8 cellular contexts compared by ENCODE assay signal in the genomic region with DNA sequence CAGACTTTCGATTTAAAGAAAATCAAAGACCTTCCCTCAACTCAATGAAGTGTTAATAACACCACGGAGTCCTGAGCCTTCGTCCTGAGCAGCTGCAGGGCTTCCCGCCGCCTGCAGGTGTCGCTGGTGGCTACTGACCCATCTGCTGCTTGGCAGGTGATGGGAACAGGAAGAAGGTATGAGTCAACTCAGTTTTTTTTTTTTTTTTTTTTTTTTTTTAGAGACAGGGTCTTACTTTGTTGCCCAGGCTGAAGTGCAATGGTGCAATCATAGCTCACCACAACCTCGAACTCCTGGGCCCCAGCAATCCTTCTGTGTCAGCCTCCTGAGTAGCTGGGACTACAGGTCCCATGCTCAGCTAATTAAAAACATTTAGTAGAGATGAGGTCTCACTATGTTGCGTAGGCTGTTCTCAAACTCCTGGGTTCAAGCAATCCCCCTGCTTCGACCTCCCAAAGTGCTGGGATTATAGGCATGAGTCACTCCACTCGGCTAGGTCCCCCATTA.
DNase-seq lines count a peak whose midpoint lies in the region; ATAC-seq and TF ChIP-seq lines count a peak whose summit lies in the region.

No MANE protein-coding gene starts in this region.

- no peak for TF ChIP-seq POLR2A in adrenal gland (IDR thresholded peaks at IDR 0.05)

- intact Hi-C loops in adrenal gland (cut with DNase I) = loop anchor here (5.0 to 10.0 kb wide), 3 partner anchors 399 to 469 kb away; partner anchors contain the start of gene ADRA1B (in 2 of the 2)

- H3K4me3 ChIP-seq in adrenal gland = no peak overlapping the region

- WGBS in adrenal gland, 4 donors = 34 to 39% (median 37%) methylated on average over 10 of the region's 10 CpGs

- H3K27ac ChIP-seq in adrenal gland = no peak overlapping the region

- H3K27me3 ChIP-seq in adrenal gland = no peaks in the 10 kb centered on the region

- H3K4me1 ChIP-seq in adrenal gland (replicated peaks in 1 of 2) = no peaks in the 10 kb centered on the region

- ATAC-seq in GM19467 (IDR thresholded peaks at IDR 0.05; ENCODE audit: unreplicated experiment) (peak; percentile 98), HG03565 (IDR thresholded peaks at IDR 0.05; ENCODE audit: unreplicated experiment) (peak; percentile 96)

- H3K36me3 ChIP-seq in adrenal gland (replicated peaks in 1 of 2) = no peaks in the 10 kb centered on the region

- no peaks in the 10 kb centered on the region for H3K9me3 ChIP-seq in adrenal gland (replicated peaks in 1 of 3)

- peak; percentile 18 for DNase-seq in DMS 273 treated with DMSO at 0.1 percent for 48 hours (lab: John Stamatoyannopoulos, UW)
- peak; percentile 31 for DNase-seq in T follicular helper cell (ENCODE audit: low read depth)
- DNase-seq in adrenal gland = peak; percentile 53 to 86 (median 71)
- DNase-seq in iPS-NIHi7 (ENCODE audit: extremely low spot score) = peak; percentile 78
- peak; percentile 81 for DNase-seq in stimulated activated CD4-positive, alpha-beta T cell treated with anti-CD3 and anti-CD28 coated beads, Interleukin-1b, Interleukin-23, amount 100 ng/mL, for 48 hours
- DNase-seq in OCI-M2 (lab: John Stamatoyannopoulos, UW; ENCODE audit: unreplicated experiment) = no peak

- TF ChIP-seq CTCF in adrenal gland (IDR thresholded peaks at IDR 0.05) = peak; percentile 75 to 87 (median 82)
